ENCODE assay signal across 25 cellular contexts in the genomic region with DNA sequence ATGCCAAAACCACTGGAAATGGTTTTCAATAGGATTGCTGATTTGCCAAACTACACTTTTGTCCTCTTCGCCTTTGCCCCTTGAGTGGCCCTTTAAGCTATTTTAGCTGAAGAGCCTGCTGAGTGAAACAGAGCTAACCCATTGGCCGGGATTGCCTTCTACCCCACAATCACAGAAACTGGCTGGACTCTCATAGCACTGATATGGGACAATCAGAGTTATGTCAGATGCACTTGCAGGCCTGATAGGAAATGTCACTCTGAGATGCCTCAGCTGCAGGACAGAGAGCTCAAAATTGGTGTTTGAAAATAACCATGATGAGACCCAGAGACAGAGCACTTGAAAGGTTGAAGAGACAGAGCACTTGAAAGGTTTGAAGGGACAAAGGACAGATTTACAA.
"Had no signal": no experiment of that assay in that cellular context is flagged by ENCODE, and none has a peak within 500 bp of the region (broad histone marks: within the 10 kb centered on the region; RNA-seq: fewer than 3 reads in every experiment).

No MANE protein-coding gene starts in this region.

- ATAC-seq: left lobe of liver; lower lobe of right lung; naive thymus-derived CD8-positive, alpha-beta T cell; psoas muscle; sciatic nerve had no signal

- H3K4me1 ChIP-seq: esophagus squamous epithelium, lower lobe of right lung, psoas muscle, stomach, thyroid gland had no signal

- H3K27ac ChIP-seq: coronary artery, esophagus squamous epithelium, lower lobe of right lung, ovary, psoas muscle, stomach, thyroid gland had no signal

- H3K4me3 Mint-ChIP-seq: central memory CD8-positive, alpha-beta T cell; naive thymus-derived CD8-positive, alpha-beta T cell; nephron progenitor cell had no signal

- H3K9me3 ChIP-seq: esophagus squamous epithelium, lower lobe of right lung, ovary, psoas muscle, stomach, thyroid gland had no signal

- H3K4me1 Mint-ChIP-seq: central memory CD8-positive, alpha-beta T cell; naive thymus-derived CD8-positive, alpha-beta T cell; nephron progenitor cell had no signal

- H3K4me3 ChIP-seq: coronary artery, esophagus squamous epithelium, lower lobe of right lung, ovary, psoas muscle, smooth muscle cell, stomach, thyroid gland had no signal

- H3K36me3 Mint-ChIP-seq: naive thymus-derived CD8-positive, alpha-beta T cell had no signal

- H3K9me3 Mint-ChIP-seq: nephron progenitor cell had no signal

- H3K27me3 ChIP-seq: esophagus squamous epithelium, ovary, stomach, thyroid gland had no signal

- H3K27ac Mint-ChIP-seq: naive thymus-derived CD8-positive, alpha-beta T cell; nephron progenitor cell had no signal

- DNase-seq: dermis blood vessel endothelial cell; effector memory CD4-positive, alpha-beta T cell; erythroblast; esophagus squamous epithelium; foreskin melanocyte; glutamatergic neuron; lower lobe of right lung; naive thymus-derived CD8-positive, alpha-beta T cell; nephron progenitor cell; nucleus accumbens; ovary; posterior cingulate gyrus; psoas muscle; stimulated activated CD4-positive, alpha-beta T cell treated with anti-CD3 and anti-CD28 coated beads, Interleukin-12 subunit alpha, Interleukin-12 subunit beta, amount 100 ng/mL, for 4 hours; stimulated activated CD4-positive, alpha-beta T cell treated with anti-CD3 and anti-CD28 coated beads, Interleukin-1b, Interleukin-23, amount 100 ng/mL, for 48 hours; stimulated activated CD4-positive, alpha-beta T cell treated with anti-CD3 and anti-CD28 coated beads, Interleukin-4, amount 100 ng/mL, for 1 hour; stimulated activated CD8-positive, alpha-beta memory T cell treated with anti-CD3 and anti-CD28 coated beads, Interleukin-4, amount 100 ng/mL, for 48 hours; stimulated activated naive CD4-positive, alpha-beta T cell treated with Interleukin-2 at 50 U/mL for 16 hours; stomach; thyroid gland had no signal

- H3K27me3 Mint-ChIP-seq: central memory CD8-positive, alpha-beta T cell; naive thymus-derived CD8-positive, alpha-beta T cell had no signal

- H3K36me3 ChIP-seq: esophagus squamous epithelium, lower lobe of right lung, ovary, stomach, thyroid gland had no signal
